ENCODE assay signal across 15 cellular contexts in the genomic region with DNA sequence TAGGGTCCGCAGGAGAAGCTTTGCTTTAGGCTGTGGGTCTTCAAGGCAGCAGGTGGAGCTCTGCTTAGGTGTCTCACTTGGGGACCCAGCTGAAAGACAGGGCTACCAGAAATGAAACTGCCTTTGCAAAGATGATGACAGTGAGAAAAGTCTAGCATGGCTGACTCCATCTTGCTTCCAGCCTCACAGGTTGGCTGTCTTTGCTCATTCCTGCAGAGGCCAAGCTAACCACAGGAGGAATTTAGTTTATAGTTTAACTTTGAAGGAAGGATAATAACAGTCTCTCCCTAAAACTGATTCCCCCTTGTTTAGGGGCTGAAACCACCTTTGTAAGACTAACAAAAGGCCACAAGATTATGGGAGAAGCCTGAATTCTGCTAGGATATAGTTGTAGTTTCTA.
"Had no signal": no experiment of that assay in that cellular context is flagged by ENCODE, and none has a peak within 500 bp of the region (broad histone marks: within the 10 kb centered on the region; RNA-seq: fewer than 3 reads in every experiment).

No MANE protein-coding gene starts in this region.

- H3K4me3 ChIP-seq: adrenal gland, colonic mucosa, gastroesophageal sphincter, suprapubic skin had no signal

- H3K27ac ChIP-seq: adrenal gland, colonic mucosa, gastroesophageal sphincter, neutrophil, suprapubic skin had no signal

- H3K9me3 ChIP-seq: adrenal gland, colonic mucosa, neutrophil, suprapubic skin had no signal

- DNase-seq: activated B cell treated with CpG ODN at 0.5 μM for 24 hours; activated CD4-positive, alpha-beta T cell treated with anti-CD3 and anti-CD28 coated beads for 48 hours; activated CD8-positive, alpha-beta T cell treated with anti-CD3 and anti-CD28 coated beads for 36 hours; activated effector memory CD4-positive, alpha-beta T cell treated with Interleukin-2 at 50 U/mL for 16 hours; activated naive CD4-positive, alpha-beta T cell treated with anti-CD3 and anti-CD28 coated beads, Interleukin-2, amount 50 U/mL, for 16 hours; activated T-cell treated with anti-CD3 and anti-CD28 coated beads, Interleukin-2, amount 50 U/mL, for 4 hours; adrenal gland; caudate nucleus; colonic mucosa; naive thymus-derived CD4-positive, alpha-beta T cell; right cardiac atrium had no signal

- H3K27me3 ChIP-seq: adrenal gland, colonic mucosa, gastroesophageal sphincter, neutrophil, suprapubic skin had no signal

- ATAC-seq: activated CD8-positive, alpha-beta T cell treated with anti-CD3 and anti-CD28 coated beads for 36 hours; activated T-cell treated with anti-CD3 and anti-CD28 coated beads, Interleukin-2, amount 50 U/mL, for 4 hours; gastroesophageal sphincter; left lobe of liver; naive thymus-derived CD4-positive, alpha-beta T cell; right cardiac atrium had no signal

- H3K36me3 ChIP-seq: adrenal gland, colonic mucosa, gastroesophageal sphincter, neutrophil, suprapubic skin had no signal

- H3K4me1 ChIP-seq: colonic mucosa, gastroesophageal sphincter, suprapubic skin had no signal
